ENCODE assay signal across 1 cellular context in genomic region chr1:161736332-161736969, GRCh38.
TF ChIP-seq lines count a peak whose summit lies in the region.

No MANE protein-coding gene starts in this region.

TF ChIP-seq in IMR-90, 13 proteins besides CTCF, POLR2A, EP300 and RAD21:
- TF ChIP-seq MXI1 (IDR thresholded peaks at IDR 0.05; ENCODE audit: borderline replicate concordance, low read depth, low read length), result no peak
- TF ChIP-seq NFE2L2 (IDR thresholded peaks at IDR 0.05; ENCODE audit: low read depth, low read length), result no peak
- TF ChIP-seq CEBPB (IDR thresholded peaks at IDR 0.05; ENCODE audit: low read depth, low read length), result peak; percentile 26; the same call in 1 of the 2 replicates
- no peak for TF ChIP-seq ELK1 (IDR thresholded peaks at IDR 0.05; ENCODE audit: borderline replicate concordance, low read depth, low read length)
- no peak for TF ChIP-seq SMC3 (IDR thresholded peaks at IDR 0.05; ENCODE audit: low read depth, low read length)
- TF ChIP-seq RCOR1 (IDR thresholded peaks at IDR 0.05; ENCODE audit: insufficient replicate concordance, low read length), result no peak
- no peak for TF ChIP-seq CHD1 (IDR thresholded peaks at IDR 0.05; ENCODE audit: low read depth, low read length)
- peak; percentile 59; the same call in 1 of the 2 replicates for TF ChIP-seq FOS (IDR thresholded peaks at IDR 0.05; ENCODE audit: low read depth, low read length)
